ENCODE assay signal across 8 cellular contexts in genomic region chr17:7845359-7846062, GRCh38. TPM values are rescaled to one million over a fixed set of nuclear protein-coding genes. Genes with fewer than 3 reads are reported as not detected.
DNase-seq lines count a peak whose midpoint lies in the region; ATAC-seq, FAIRE-seq and TF ChIP-seq lines count a peak whose summit lies in the region.

No MANE protein-coding gene starts in this region.

- H3K36me3 ChIP-seq in keratinocyte (ENCODE audit: control insufficient read depth in 2 of 2, extremely low read depth in 1 of 2, insufficient read depth in 2 of 2, low read length in 2 of 2) = peaks cover 20% of the 10 kb centered on the region in 2 experiments
- H3K36me3 ChIP-seq in suprapubic skin = peaks cover 52% of the 10 kb centered on the region

- H3K79me2 ChIP-seq in keratinocyte (ENCODE audit: control insufficient read depth, insufficient read depth, low read length) = peaks cover 25% of the 10 kb centered on the region

- H3K9ac ChIP-seq in keratinocyte (ENCODE audit: control insufficient read depth, extremely low read depth, insufficient read depth, low read length) = peak overlapping the region; percentile 99

- CTCF ChIA-PET in activated CD4-positive, alpha-beta T cell treated with anti-CD3 and anti-CD28 coated beads for 36 hours (lab: Charles Lee) = interaction anchor here (0.5 to 2.5 kb wide), 10 partner anchors 11 to 1420 kb away, joined by 3 to 18 read pairs (median 4); partner anchors contain the start of genes KCNAB3, KDM6B and NAA38

- POLR2A ChIA-PET in activated CD4-positive, alpha-beta T cell treated with anti-CD3 and anti-CD28 coated beads for 36 hours (lab: Charles Lee) = interaction anchor here (0.6 to 1.6 kb wide), 7 partner anchors 10 to 603 kb away, joined by 3 to 6 read pairs (median 3); partner anchors contain the start of genes GABARAP and NAA38
- POLR2A ChIA-PET in activated naive CD8-positive, alpha-beta T cell treated with anti-CD3 and anti-CD28 coated beads, Interleukin-2, amount 10 ng/mL, durations not matched to agents 7 days and 5 days (lab: Charles Lee) = interaction anchor here (0.8 to 1.5 kb wide), 6 partner anchors 11 to 328 kb away, joined by 3 to 18 read pairs (median 5); partner anchors contain the start of genes KDM6B, NAA38 and RNF227

- H3K4me1 ChIP-seq in keratinocyte (ENCODE audit: control insufficient read depth, extremely low read depth, insufficient read depth, low read length) (peaks cover 23% of the 10 kb centered on the region), suprapubic skin (peaks cover 42% of the 10 kb centered on the region)

- no peak overlapping the region for H2AFZ ChIP-seq in keratinocyte (ENCODE audit: control insufficient read depth, low read length)

- dilution Hi-C loops in keratinocyte (cut with MboI; ENCODE audit: extremely low pct_ligation_motif_present, low sequenced_read_pairs) = no loop called here

- H3K27me3 Mint-ChIP-seq in activated CD4-positive, alpha-beta T cell treated with anti-CD3 and anti-CD28 coated beads for 36 hours = no peaks in the 10 kb centered on the region
- H3K27me3 Mint-ChIP-seq in activated naive CD8-positive, alpha-beta T cell treated with anti-CD3 and anti-CD28 coated beads, Interleukin-2, amount 10 ng/mL, durations not matched to agents 7 days and 5 days = no peaks in the 10 kb centered on the region

- no peak for TF ChIP-seq EP300 in suprapubic skin (IDR thresholded peaks at IDR 0.05)

- H3K27ac ChIP-seq in keratinocyte (ENCODE audit: control insufficient read depth, insufficient read depth, low read length) (peak overlapping the region; percentile 99), suprapubic skin (peak overlapping the region; percentile 99)

- TF ChIP-seq POLR2A in suprapubic skin (IDR thresholded peaks at IDR 0.05) = no peak

- H3K9me1 ChIP-seq in keratinocyte (ENCODE audit: control insufficient read depth, extremely low read depth, insufficient read depth, low read length) = no peaks in the 10 kb centered on the region

- H3K4me1 Mint-ChIP-seq in activated CD4-positive, alpha-beta T cell treated with anti-CD3 and anti-CD28 coated beads for 36 hours = peaks cover 40% of the 10 kb centered on the region
- H3K4me1 Mint-ChIP-seq in activated naive CD8-positive, alpha-beta T cell treated with anti-CD3 and anti-CD28 coated beads, Interleukin-2, amount 10 ng/mL, durations not matched to agents 7 days and 5 days = peaks cover 25% of the 10 kb centered on the region

- H3K36me3 Mint-ChIP-seq in activated CD4-positive, alpha-beta T cell treated with anti-CD3 and anti-CD28 coated beads for 36 hours (ENCODE audit: low read depth) = peaks cover 34% of the 10 kb centered on the region
- H3K36me3 Mint-ChIP-seq in activated naive CD8-positive, alpha-beta T cell treated with anti-CD3 and anti-CD28 coated beads, Interleukin-2, amount 10 ng/mL, durations not matched to agents 7 days and 5 days = peaks cover 2% of the 10 kb centered on the region

- no peak for DNase-seq in activated CD4-positive, alpha-beta T cell treated with anti-CD3 and anti-CD28 coated beads for 36 hours
- DNase-seq in activated CD4-positive, alpha-beta T cell treated with anti-CD3 and anti-CD28 coated beads, Interleukin-2, amount 50 U/mL, for 1 hour = no peak
- DNase-seq in activated naive CD8-positive, alpha-beta T cell treated with anti-CD3 and anti-CD28 coated beads, Interleukin-2, amount 10 ng/mL, durations not matched to agents 7 days and 5 days = no peak
- DNase-seq in keratinocyte (ENCODE audit: low read depth, low spot score) = no peak
- DNase-seq in suprapubic skin (ENCODE audit: low spot score in 2 of 2) = peak in 1 of 2 donors; percentile 64
- DNase-seq in NCI-H2107 (lab: John Stamatoyannopoulos, UW) = no peak
- no peak for DNase-seq in stimulated activated CD8-positive, alpha-beta memory T cell treated with anti-CD3 and anti-CD28 coated beads, Interleukin-4, amount 100 ng/mL, for 48 hours

- ATAC-seq in activated CD4-positive, alpha-beta T cell treated with anti-CD3 and anti-CD28 coated beads for 36 hours = no peak
- no peak for ATAC-seq in activated naive CD8-positive, alpha-beta T cell treated with anti-CD3 and anti-CD28 coated beads, Interleukin-2, amount 10 ng/mL, durations not matched to agents 7 days and 5 days (ENCODE audit: low read depth)
- no peak for ATAC-seq in HG02610 (IDR thresholded peaks at IDR 0.05; ENCODE audit: unreplicated experiment)

- H3K27ac Mint-ChIP-seq in activated CD4-positive, alpha-beta T cell treated with anti-CD3 and anti-CD28 coated beads for 36 hours = peak overlapping the region; percentile 67
- H3K27ac Mint-ChIP-seq in activated naive CD8-positive, alpha-beta T cell treated with anti-CD3 and anti-CD28 coated beads, Interleukin-2, amount 10 ng/mL, durations not matched to agents 7 days and 5 days = peak overlapping the region; percentile 99

- peak overlapping the region; percentile 97 for H3K4me3 Mint-ChIP-seq in activated CD4-positive, alpha-beta T cell treated with anti-CD3 and anti-CD28 coated beads for 36 hours
- peak overlapping the region; percentile 100 for H3K4me3 Mint-ChIP-seq in activated naive CD8-positive, alpha-beta T cell treated with anti-CD3 and anti-CD28 coated beads, Interleukin-2, amount 10 ng/mL, durations not matched to agents 7 days and 5 days

- intact Hi-C loops in activated CD4-positive, alpha-beta T cell treated with anti-CD3 and anti-CD28 coated beads for 36 hours (cut with DNase I, micrococcal nuclease) = loop anchor here (10.0 kb wide), 2 partner anchors 361 to 801 kb away; partner anchors contain the start of genes POLR2A (in 1 of the 2), SLC16A11 (in 1 of the 2) and SLC35G6 (in 1 of the 2)

- no peaks in the 10 kb centered on the region for H3K9me3 Mint-ChIP-seq in activated CD4-positive, alpha-beta T cell treated with anti-CD3 and anti-CD28 coated beads for 36 hours (ENCODE audit: low read depth)
- H3K9me3 Mint-ChIP-seq in activated naive CD8-positive, alpha-beta T cell treated with anti-CD3 and anti-CD28 coated beads, Interleukin-2, amount 10 ng/mL, durations not matched to agents 7 days and 5 days = no peaks in the 10 kb centered on the region

- FAIRE-seq in keratinocyte (lab: Jason Lieb, UNC) = no peak

- H3K9me3 ChIP-seq in keratinocyte (ENCODE audit: control insufficient read depth, low read depth, low read length) = no peaks in the 10 kb centered on the region
- H3K9me3 ChIP-seq in suprapubic skin = no peaks in the 10 kb centered on the region

- H3K4me3 ChIP-seq in keratinocyte (ENCODE audit: control insufficient read depth in 2 of 3, extremely low read depth in 1 of 3, insufficient read depth in 2 of 3, low read depth in 1 of 3, low read length in 3 of 3) = peak overlapping the region; percentile 67 to 98 (median 97)
- peak overlapping the region; percentile 76 for H3K4me3 ChIP-seq in suprapubic skin

- TF ChIP-seq CTCF in keratinocyte (optimal IDR thresholded peaks at IDR 0.05 in 1 of 3, IDR thresholded peaks at IDR 0.05 in 1 of 3, conservative IDR thresholded peaks at IDR 0.05 in 1 of 3; ENCODE audit: extremely low read depth in 1 of 3, insufficient read depth in 2 of 3, low read length in 3 of 3) (no peak), suprapubic skin (IDR thresholded peaks at IDR 0.05) (no peak)

- WGBS in suprapubic skin = 78% methylated on average over 15 of the region's 15 CpGs

- H3K27me3 ChIP-seq in keratinocyte (ENCODE audit: control insufficient read depth, extremely low read depth, insufficient read depth, low read length) (no peaks in the 10 kb centered on the region), suprapubic skin (no peaks in the 10 kb centered on the region)

- H3K4me2 ChIP-seq in keratinocyte (ENCODE audit: control insufficient read depth, extremely low read depth, insufficient read depth, low read depth, low read length) = peak overlapping the region; percentile 99

- H4K20me1 ChIP-seq in keratinocyte (ENCODE audit: control insufficient read depth, extremely low read depth, insufficient read depth, low read length) = peaks cover 3% of the 10 kb centered on the region

RNA-seq across cellular contexts. Expression of gene TMEM88, which starts 9.4 kb away (rescaled TPM):
- total RNA-seq in activated CD4-positive, alpha-beta T cell treated with anti-CD3 and anti-CD28 coated beads for 36 hours = 1 to 10 TPM; 3.5 to 5.6 TPM
- 1 to 10 TPM; 2.9 to 3.7 TPM for total RNA-seq in activated naive CD8-positive, alpha-beta T cell treated with anti-CD3 and anti-CD28 coated beads, Interleukin-2, amount 10 ng/mL, durations not matched to agents 7 days and 5 days
- 0.14 to 0.45 TPM (median 0.24 TPM) in 3 replicates for polyA plus RNA-seq in keratinocyte
- polyA plus RNA-seq in keratinocyte (2011; ENCODE audit: low read depth) = not detected
- polyA plus RNA-seq in keratinocyte (2011; cell fraction: cytosol; rRNA removed) = 0.09 and 0.16 TPM in 2 replicates
- polyA plus RNA-seq in keratinocyte (2011; cell fraction: nucleus; rRNA removed) = 2.1 and 3.6 TPM in 2 replicates
- 0.36 and 1.5 TPM in 2 replicates for polyA plus RNA-seq in keratinocyte (2012; ENCODE audit: low replicate concordance)
- polyA minus RNA-seq in keratinocyte = not detected in 3 replicates
- not detected for polyA minus RNA-seq in keratinocyte (2011; cell fraction: cytosol; rRNA and poly(A)+ RNA removed)
- polyA minus RNA-seq in keratinocyte (2011; cell fraction: nucleus; rRNA and poly(A)+ RNA removed) = 2.6 TPM in 1 of 2 replicates, not detected in the other
- total RNA-seq in suprapubic skin = 1 to 10 TPM; 4.2 to 7.6 (median 5.1) TPM

RNA-seq across cellular contexts. Expression of gene KDM6B, which starts 11.5 kb away (rescaled TPM):
- total RNA-seq in activated CD4-positive, alpha-beta T cell treated with anti-CD3 and anti-CD28 coated beads for 36 hours = 10 to 100 TPM; 37.3 to 46.2 TPM
- total RNA-seq in activated naive CD8-positive, alpha-beta T cell treated with anti-CD3 and anti-CD28 coated beads, Interleukin-2, amount 10 ng/mL, durations not matched to agents 7 days and 5 days = 10 to 100 TPM; 43.4 to 50.9 TPM
- polyA plus RNA-seq in keratinocyte = 1.0 to 1.6 TPM (median 1.4 TPM) in 3 replicates
- polyA plus RNA-seq in keratinocyte (2011; ENCODE audit: low read depth) = 8.2 TPM
- 1.0 and 1.6 TPM in 2 replicates for polyA plus RNA-seq in keratinocyte (2011; cell fraction: cytosol; rRNA removed)
- polyA plus RNA-seq in keratinocyte (2011; cell fraction: nucleus; rRNA removed) = 11.7 and 18.0 TPM in 2 replicates
- polyA plus RNA-seq in keratinocyte (2012; ENCODE audit: low replicate concordance) = 9.1 and 12.5 TPM in 2 replicates
- polyA minus RNA-seq in keratinocyte = 2.3 to 8.4 TPM (median 5.9 TPM) in 3 replicates
- polyA minus RNA-seq in keratinocyte (2011; cell fraction: cytosol; rRNA and poly(A)+ RNA removed) = 4.0 TPM
- polyA minus RNA-seq in keratinocyte (2011; cell fraction: nucleus; rRNA and poly(A)+ RNA removed) = 18.1 and 23.6 TPM in 2 replicates
- total RNA-seq in suprapubic skin = 10 to 100 TPM; 21.4 to 31.0 (median 26.7) TPM

RNA-seq across cellular contexts. Expression of gene NAA38, which starts 11.8 kb away (rescaled TPM):
- total RNA-seq in activated CD4-positive, alpha-beta T cell treated with anti-CD3 and anti-CD28 coated beads for 36 hours = 10 to 100 TPM; 64.7 to 79.8 TPM
- total RNA-seq in activated naive CD8-positive, alpha-beta T cell treated with anti-CD3 and anti-CD28 coated beads, Interleukin-2, amount 10 ng/mL, durations not matched to agents 7 days and 5 days = 10 to 100 TPM; 62.1 to 71.7 TPM
- 41.0 to 130 TPM (median 70.9 TPM) in 3 replicates for polyA plus RNA-seq in keratinocyte
- 31.0 TPM for polyA plus RNA-seq in keratinocyte (2011; ENCODE audit: low read depth)
- polyA plus RNA-seq in keratinocyte (2011; cell fraction: cytosol; rRNA removed) = 30.0 and 56.4 TPM in 2 replicates
- 21.9 and 22.5 TPM in 2 replicates for polyA plus RNA-seq in keratinocyte (2011; cell fraction: nucleus; rRNA removed)
- 51.7 and 115 TPM in 2 replicates for polyA plus RNA-seq in keratinocyte (2012; ENCODE audit: low replicate concordance)
- 11.5 to 53.1 TPM (median 28.6 TPM) in 3 replicates for polyA minus RNA-seq in keratinocyte
- polyA minus RNA-seq in keratinocyte (2011; cell fraction: cytosol; rRNA and poly(A)+ RNA removed) = 221 TPM
- polyA minus RNA-seq in keratinocyte (2011; cell fraction: nucleus; rRNA and poly(A)+ RNA removed) = 8.3 and 23.7 TPM in 2 replicates
- 10 to 100 TPM; 46.2 to 90.6 (median 47.6) TPM for total RNA-seq in suprapubic skin

RNA-seq across cellular contexts. Expression of gene CYB5D1, which starts 12.3 kb away (rescaled TPM):
- 10 to 100 TPM; 12.5 to 12.6 TPM for total RNA-seq in activated CD4-positive, alpha-beta T cell treated with anti-CD3 and anti-CD28 coated beads for 36 hours
- 1 to 10 TPM; 7.3 to 7.9 TPM for total RNA-seq in activated naive CD8-positive, alpha-beta T cell treated with anti-CD3 and anti-CD28 coated beads, Interleukin-2, amount 10 ng/mL, durations not matched to agents 7 days and 5 days
- 9.0 to 14.8 TPM (median 12.4 TPM) in 3 replicates for polyA plus RNA-seq in keratinocyte
- 3.5 TPM for polyA plus RNA-seq in keratinocyte (2011; ENCODE audit: low read depth)
- 7.8 and 10.9 TPM in 2 replicates for polyA plus RNA-seq in keratinocyte (2011; cell fraction: cytosol; rRNA removed)
- 15.4 and 19.2 TPM in 2 replicates for polyA plus RNA-seq in keratinocyte (2011; cell fraction: nucleus; rRNA removed)
- 6.5 and 9.8 TPM in 2 replicates for polyA plus RNA-seq in keratinocyte (2012; ENCODE audit: low replicate concordance)
- polyA minus RNA-seq in keratinocyte = 6.2 to 12.7 TPM (median 6.7 TPM) in 3 replicates
- polyA minus RNA-seq in keratinocyte (2011; cell fraction: cytosol; rRNA and poly(A)+ RNA removed) = 9.8 TPM
- polyA minus RNA-seq in keratinocyte (2011; cell fraction: nucleus; rRNA and poly(A)+ RNA removed) = 5.5 and 9.0 TPM in 2 replicates
- 10 to 100 TPM in 1 of 4 donors, 1 to 10 TPM in 3; 7.1 to 10.8 (median 9.8) TPM for total RNA-seq in suprapubic skin

RNA-seq across cellular contexts. Expression of gene CHD3, which starts 43.1 kb away (rescaled TPM):
- total RNA-seq in activated CD4-positive, alpha-beta T cell treated with anti-CD3 and anti-CD28 coated beads for 36 hours = 100 to 1,000 TPM; 145 to 161 TPM
- total RNA-seq in activated naive CD8-positive, alpha-beta T cell treated with anti-CD3 and anti-CD28 coated beads, Interleukin-2, amount 10 ng/mL, durations not matched to agents 7 days and 5 days = 100 to 1,000 TPM; 194 to 199 TPM
- polyA plus RNA-seq in keratinocyte = 27.8 to 30.1 TPM (median 28.1 TPM) in 3 replicates
- polyA plus RNA-seq in keratinocyte (2011; ENCODE audit: low read depth) = 19.1 TPM
- polyA plus RNA-seq in keratinocyte (2011; cell fraction: cytosol; rRNA removed) = 21.7 and 36.9 TPM in 2 replicates
- polyA plus RNA-seq in keratinocyte (2011; cell fraction: nucleus; rRNA removed) = 110 and 113 TPM in 2 replicates
- polyA plus RNA-seq in keratinocyte (2012; ENCODE audit: low replicate concordance) = 21.0 and 81.2 TPM in 2 replicates
- polyA minus RNA-seq in keratinocyte = 51.0 to 122 TPM (median 65.2 TPM) in 3 replicates
- 83.5 TPM for polyA minus RNA-seq in keratinocyte (2011; cell fraction: cytosol; rRNA and poly(A)+ RNA removed)
- 50.3 and 60.0 TPM in 2 replicates for polyA minus RNA-seq in keratinocyte (2011; cell fraction: nucleus; rRNA and poly(A)+ RNA removed)
- 10 to 100 TPM; 42.1 to 76.0 (median 67.7) TPM for total RNA-seq in suprapubic skin
